13 cellular contexts compared by ENCODE assay signal in genomic region chr12:77841467-77842054, GRCh38. TPM values are rescaled to one million over a fixed set of nuclear protein-coding genes. Genes with fewer than 3 reads are reported as not detected.
DNase-seq lines count a peak whose midpoint lies in the region; ATAC-seq and TF ChIP-seq lines count a peak whose summit lies in the region.
"Had no signal": no experiment of that assay in that cellular context is flagged by ENCODE, and none has a peak within 500 bp of the region (broad histone marks: within the 10 kb centered on the region; RNA-seq: fewer than 3 reads in every experiment).

No MANE protein-coding gene starts in this region.

- TF ChIP-seq CTCF in RWPE2 (IDR thresholded peaks at IDR 0.05; ENCODE audit: poor library complexity, severe bottlenecking): no peak

- CTCF ChIA-PET in activated CD4-positive, alpha-beta memory T cell treated with anti-CD3 and anti-CD28 coated beads for 36 hours (lab: Charles Lee): no interaction called here

- no peaks in the 10 kb centered on the region for H3K9me3 ChIP-seq in RWPE2 (ENCODE audit: severe bottlenecking)
- H3K9me3 ChIP-seq: ovary had no signal

- no peaks in the 10 kb centered on the region for H3K4me1 Mint-ChIP-seq in activated CD4-positive, alpha-beta memory T cell treated with anti-CD3 and anti-CD28 coated beads for 36 hours (ENCODE audit: low read depth)

- no peak overlapping the region for H3K4me3 Mint-ChIP-seq in activated CD4-positive, alpha-beta memory T cell treated with anti-CD3 and anti-CD28 coated beads for 36 hours
- H3K4me3 Mint-ChIP-seq: dendritic cell treated with granulocyte-macrophage colony-stimulating factor and Interleukin-4, amounts not matched to agents 40 ng/mL and 50 ng/mL, for 4 days had no signal

- H3K36me3 ChIP-seq in RWPE2 (ENCODE audit: low read depth): no peaks in the 10 kb centered on the region
- H3K36me3 ChIP-seq: ovary, WERI-Rb-1 had no signal

- DNase-seq in RWPE2 (ENCODE audit: low spot score): no peak
- peak; percentile 16 for DNase-seq in foreskin melanocyte
- no peak for DNase-seq in activated CD4-positive, alpha-beta memory T cell treated with anti-CD3 and anti-CD28 coated beads for 36 hours
- no peak for DNase-seq in activated CD8-positive, alpha-beta memory T cell treated with anti-CD3 and anti-CD28 coated beads for 24 hours
- DNase-seq: activated effector memory CD4-positive, alpha-beta T cell treated with anti-CD3 and anti-CD28 coated beads, Interleukin-2, amount 50 U/mL, for 16 hours; C1 segment of cervical spinal cord; left cardiac atrium; WERI-Rb-1 had no signal

- POLR2A ChIA-PET in activated CD4-positive, alpha-beta memory T cell treated with anti-CD3 and anti-CD28 coated beads for 36 hours (lab: Charles Lee): no interaction called here

- peaks cover 17% of the 10 kb centered on the region for H3K4me1 ChIP-seq in RWPE2 (ENCODE audit: insufficient read depth, poor library complexity, severe bottlenecking)

- intact Hi-C loops in activated CD4-positive, alpha-beta memory T cell treated with anti-CD3 and anti-CD28 coated beads for 36 hours (cut with micrococcal nuclease): no loop called here

- H3K4me3 ChIP-seq in RWPE2 (ENCODE audit: severe bottlenecking): no peak overlapping the region
- H3K4me3 ChIP-seq: ovary had no signal

- no peaks in the 10 kb centered on the region for H3K27me3 Mint-ChIP-seq in activated CD4-positive, alpha-beta memory T cell treated with anti-CD3 and anti-CD28 coated beads for 36 hours
- H3K27me3 Mint-ChIP-seq: dendritic cell treated with granulocyte-macrophage colony-stimulating factor and Interleukin-4, amounts not matched to agents 40 ng/mL and 50 ng/mL, for 4 days had no signal

- H3K27ac Mint-ChIP-seq in activated CD4-positive, alpha-beta memory T cell treated with anti-CD3 and anti-CD28 coated beads for 36 hours: no peak overlapping the region
- H3K27ac Mint-ChIP-seq: dendritic cell treated with granulocyte-macrophage colony-stimulating factor and Interleukin-4, amounts not matched to agents 40 ng/mL and 50 ng/mL, for 4 days had no signal

- H3K36me3 Mint-ChIP-seq in activated CD4-positive, alpha-beta memory T cell treated with anti-CD3 and anti-CD28 coated beads for 36 hours: no peaks in the 10 kb centered on the region

- ATAC-seq in GM18868 (IDR thresholded peaks at IDR 0.05; ENCODE audit: unreplicated experiment): peak; percentile 47
- peak; percentile 42 for ATAC-seq in HG03469 (IDR thresholded peaks at IDR 0.05; ENCODE audit: unreplicated experiment)
- peak; percentile 40; the same call in 2 of the 3 replicates for ATAC-seq in RWPE2 (ENCODE audit: low read depth)
- no peak for ATAC-seq in HG03342 (IDR thresholded peaks at IDR 0.05; ENCODE audit: unreplicated experiment)
- ATAC-seq: left cardiac atrium had no signal

- H3K9me3 Mint-ChIP-seq in activated CD4-positive, alpha-beta memory T cell treated with anti-CD3 and anti-CD28 coated beads for 36 hours: peaks cover 8% of the 10 kb centered on the region
- H3K9me3 Mint-ChIP-seq: dendritic cell treated with granulocyte-macrophage colony-stimulating factor and Interleukin-4, amounts not matched to agents 40 ng/mL and 50 ng/mL, for 4 days had no signal

- no peaks in the 10 kb centered on the region for H3K27me3 ChIP-seq in RWPE2 (ENCODE audit: insufficient read depth, poor library complexity, severe bottlenecking)
- H3K27me3 ChIP-seq: ovary had no signal

- no peak overlapping the region for H3K27ac ChIP-seq in RWPE2 (ENCODE audit: poor library complexity, severe bottlenecking)
- H3K27ac ChIP-seq: ovary, WERI-Rb-1 had no signal

RNA-seq across cellular contexts. Expression of gene NAV3, which starts 10.9 kb away (rescaled TPM):
- total RNA-seq in activated CD4-positive, alpha-beta memory T cell treated with anti-CD3 and anti-CD28 coated beads for 36 hours: not detected
